Comparison of ENCODE assay signal across 16 cellular contexts in genomic region chr19:18910801-18911436, GRCh38. TPM values are rescaled to one million over a fixed set of nuclear protein-coding genes. Genes with fewer than 3 reads are reported as not detected.
"Had no signal": no experiment of that assay in that cellular context is flagged by ENCODE, and none has a peak within 500 bp of the region (broad histone marks: within the 10 kb centered on the region; RNA-seq: fewer than 3 reads in every experiment).

No MANE protein-coding gene starts in this region.

- H3K27me3 ChIP-seq: dorsolateral prefrontal cortex, heart left ventricle, ovary, right atrium auricular region, upper lobe of left lung, uterus had no signal

- DNase-seq: dorsolateral prefrontal cortex; effector CD8-positive, alpha-beta T cell; heart left ventricle; hippocampal formation; left colon; left ventricle myocardium superior; mucosa of descending colon; naive thymus-derived CD8-positive, alpha-beta T cell; ovary; small intestine; stimulated activated CD4-positive, alpha-beta T cell treated with anti-CD3 and anti-CD28 coated beads, Interleukin-12 subunit alpha, Interleukin-12 subunit beta, amount 100 ng/mL, for 4 hours; stimulated activated naive CD4-positive, alpha-beta T cell treated with Interleukin-2 at 50 U/mL for 16 hours; uterus had no signal

- H3K4me3 Mint-ChIP-seq: naive thymus-derived CD8-positive, alpha-beta T cell had no signal

- H3K9me3 Mint-ChIP-seq: naive thymus-derived CD8-positive, alpha-beta T cell had no signal

- H3K4me1 ChIP-seq: uterus had no signal

- H3K27ac ChIP-seq: coronary artery, heart left ventricle, ovary, right atrium auricular region, upper lobe of left lung, uterus had no signal

- H3K9me3 ChIP-seq: heart left ventricle, mucosa of descending colon, ovary, right atrium auricular region, upper lobe of left lung, uterus had no signal

- H3K27me3 Mint-ChIP-seq: naive thymus-derived CD8-positive, alpha-beta T cell had no signal

- H3K36me3 ChIP-seq: ovary, uterus had no signal

- H3K4me3 ChIP-seq: coronary artery, dorsolateral prefrontal cortex, heart left ventricle, mucosa of descending colon, ovary, right atrium auricular region, upper lobe of left lung, uterus had no signal

RNA-seq across cellular contexts. Expression of gene CERS1, which starts 15.0 kb away (rescaled TPM):
- total RNA-seq: naive thymus-derived CD8-positive, alpha-beta T cell had no signal
- polyA plus RNA-seq: naive thymus-derived CD8-positive, alpha-beta T cell had no signal

RNA-seq across cellular contexts. Expression of gene HOMER3, which starts 30.1 kb away (rescaled TPM):
- polyA plus RNA-seq: naive thymus-derived CD8-positive, alpha-beta T cell had no signal
